In genomic region chr14:58705066-58705465, GRCh38 we compare ENCODE assay signal across 1 cellular context.
TF ChIP-seq lines count a peak whose summit lies in the region.

No MANE protein-coding gene starts in this region.

TF ChIP-seq in GM23338, 12 proteins besides CTCF, POLR2A, EP300 and RAD21:
- TF ChIP-seq EZH2phosphoT487 (IDR thresholded peaks at IDR 0.05; ENCODE audit: unreplicated experiment) (no peak), ZNF462 (CRISPR knock-in tag; IDR thresholded peaks at IDR 0.05) (no peak), STAT1 (IDR thresholded peaks at IDR 0.05; ENCODE audit: unreplicated experiment) (no peak), ETS1 (IDR thresholded peaks at IDR 0.05) (no peak), NANOG (IDR thresholded peaks at IDR 0.05; ENCODE audit: borderline replicate concordance) (no peak), EZH2 (IDR thresholded peaks at IDR 0.05; ENCODE audit: low read depth, unreplicated experiment) (no peak), ZNF114 (CRISPR knock-in tag; IDR thresholded peaks at IDR 0.05) (no peak), JUNB (IDR thresholded peaks at IDR 0.05; ENCODE audit: unreplicated experiment) (no peak), POLR2AphosphoS5 (IDR thresholded peaks at IDR 0.05; ENCODE audit: low read depth) (no peak)
